ENCODE assay signal across 10 cellular contexts in genomic region chr6:168247456-168248147, GRCh38.
DNase-seq lines count a peak whose midpoint lies in the region; ATAC-seq, FAIRE-seq and TF ChIP-seq lines count a peak whose summit lies in the region.
"Had no signal": no experiment of that assay in that cellular context is flagged by ENCODE, and none has a peak within 500 bp of the region (broad histone marks: within the 10 kb centered on the region; RNA-seq: fewer than 3 reads in every experiment).

No MANE protein-coding gene starts in this region.

- TF ChIP-seq POLR2A in H54 (IDR thresholded peaks at IDR 0.05; ENCODE audit: low read depth, low read length), result no peak

- CTCF ChIA-PET in activated naive CD4-positive, alpha-beta T cell treated with anti-CD3 and anti-CD28 coated beads, Interleukin-2, amount 10 ng/mL, durations not matched to agents 7 days and 5 days (lab: Charles Lee), result no interaction called here

- no peaks in the 10 kb centered on the region for H3K9me3 ChIP-seq in BLaER1 treated with 17β-estradiol and CSF1 and Interleukin-3, amounts not matched to agents 10 nM and 100 nM (replicated peaks in 1 of 11)
- no peaks in the 10 kb centered on the region for H3K9me3 ChIP-seq in mucosa of descending colon

- intact Hi-C loops in mucosa of descending colon (cut with DNase I, micrococcal nuclease), result no loop called here

- no peak overlapping the region for H3K9ac ChIP-seq in BLaER1 treated with 17β-estradiol and CSF1 and Interleukin-3, amounts not matched to agents 10 nM and 100 nM

- no peaks in the 10 kb centered on the region for H3K36me3 Mint-ChIP-seq in activated naive CD4-positive, alpha-beta T cell treated with anti-CD3 and anti-CD28 coated beads, Interleukin-2, amount 10 ng/mL, durations not matched to agents 7 days and 5 days

- H3K27ac ChIP-seq in BLaER1 treated with 17β-estradiol and CSF1 and Interleukin-3, amounts not matched to agents 10 nM and 100 nM, result no peak overlapping the region

- peaks cover 3% of the 10 kb centered on the region for H3K4me1 Mint-ChIP-seq in activated naive CD4-positive, alpha-beta T cell treated with anti-CD3 and anti-CD28 coated beads, Interleukin-2, amount 10 ng/mL, durations not matched to agents 7 days and 5 days
- H3K4me1 Mint-ChIP-seq: central memory CD8-positive, alpha-beta T cell had no signal

- TF ChIP-seq CTCF in LNCaP clone FGC (IDR thresholded peaks at IDR 0.05; ENCODE audit: control insufficient read depth, extremely low read depth, insufficient read depth) (no peak), mucosa of descending colon (IDR thresholded peaks at IDR 0.05) (no peak), D721Med (IDR thresholded peaks at IDR 0.05; ENCODE audit: insufficient read depth, missing control alignments) (no peak)

- peaks cover 11% of the 10 kb centered on the region for H3K27me3 Mint-ChIP-seq in activated naive CD4-positive, alpha-beta T cell treated with anti-CD3 and anti-CD28 coated beads, Interleukin-2, amount 10 ng/mL, durations not matched to agents 7 days and 5 days

- no peak overlapping the region for H3K4me3 ChIP-seq in BLaER1 treated with 17β-estradiol and CSF1 and Interleukin-3, amounts not matched to agents 10 nM and 100 nM
- H3K4me3 ChIP-seq in LNCaP clone FGC (ENCODE audit: low read depth, low read length) (no peak overlapping the region), mucosa of descending colon (no peak overlapping the region)
- H3K4me3 ChIP-seq: K562 had no signal

- no peak overlapping the region for H3K27ac Mint-ChIP-seq in activated naive CD4-positive, alpha-beta T cell treated with anti-CD3 and anti-CD28 coated beads, Interleukin-2, amount 10 ng/mL, durations not matched to agents 7 days and 5 days

- FAIRE-seq in D721Med (lab: Jason Lieb, UNC) (no peak), H54 (lab: Jason Lieb, UNC) (no peak)
- FAIRE-seq: K562 had no signal

- no peaks in the 10 kb centered on the region for H4K20me1 ChIP-seq in BLaER1 treated with 17β-estradiol and CSF1 and Interleukin-3, amounts not matched to agents 10 nM and 100 nM

- peak; percentile 87 for ATAC-seq in mucosa of descending colon
- ATAC-seq: K562 had no signal

- peaks cover 9 to 33% (median 20%) of the 10 kb centered on the region in 10 experiments for H3K4me1 ChIP-seq in BLaER1 treated with 17β-estradiol and CSF1 and Interleukin-3, amounts not matched to agents 10 nM and 100 nM
- H3K4me1 ChIP-seq in mucosa of descending colon (ENCODE audit: low read depth), result peaks cover 9% of the 10 kb centered on the region

- no peak overlapping the region for H3K4me3 Mint-ChIP-seq in activated naive CD4-positive, alpha-beta T cell treated with anti-CD3 and anti-CD28 coated beads, Interleukin-2, amount 10 ng/mL, durations not matched to agents 7 days and 5 days
- H3K4me3 Mint-ChIP-seq: central memory CD8-positive, alpha-beta T cell had no signal

- no peaks in the 10 kb centered on the region for H3K36me3 ChIP-seq in BLaER1 treated with 17β-estradiol and CSF1 and Interleukin-3, amounts not matched to agents 10 nM and 100 nM
- no peaks in the 10 kb centered on the region for H3K36me3 ChIP-seq in mucosa of descending colon (ENCODE audit: low read depth)

- H3K4me2 ChIP-seq in BLaER1 treated with 17β-estradiol and CSF1 and Interleukin-3, amounts not matched to agents 10 nM and 100 nM, result peak overlapping the region in 7 of 11 experiments; percentile 53 to 70 (median 60); a peak in 13 of 22 replicates

- no peaks in the 10 kb centered on the region for H3K9me3 Mint-ChIP-seq in activated naive CD4-positive, alpha-beta T cell treated with anti-CD3 and anti-CD28 coated beads, Interleukin-2, amount 10 ng/mL, durations not matched to agents 7 days and 5 days
- H3K9me3 Mint-ChIP-seq: central memory CD8-positive, alpha-beta T cell had no signal

- DNase-seq in LNCaP clone FGC (ENCODE audit: low read depth), result peak; percentile 21
- peak; percentile 36 for DNase-seq in SW480 (ENCODE audit: low spot score)
- peak in 2 of 3 donors; percentile 81 to 86 for DNase-seq in mucosa of descending colon
- DNase-seq in HT-29 (ENCODE audit: low spot score), result no peak
- DNase-seq in D721Med (ENCODE audit: insufficient read length, low spot score), result no peak
- no peak for DNase-seq in activated naive CD4-positive, alpha-beta T cell treated with anti-CD3 and anti-CD28 coated beads, Interleukin-2, amount 10 ng/mL, durations not matched to agents 7 days and 5 days
- no peak for DNase-seq in H54 (ENCODE audit: insufficient read length, low spot score)

- H3K27me3 ChIP-seq in BLaER1 treated with 17β-estradiol and CSF1 and Interleukin-3, amounts not matched to agents 10 nM and 100 nM, result peaks cover 0 to 14% (median 0%) of the 10 kb centered on the region in 11 experiments; a peak in 6 of 22 replicates

Comparison
In these comparisons a context has a peak if more than half of its experiments do, and no peak if none do; other contexts are left out.
1. DNase-seq: peak in LNCaP clone FGC (single experiment), SW480 (single experiment) and mucosa of descending colon (2 of 3); none in HT-29 (single experiment), D721Med (single experiment), activated naive CD4-positive, alpha-beta T cell treated with anti-CD3 and anti-CD28 coated beads, Interleukin-2, amount 10 ng/mL, durations not matched to agents 7 days and 5 days (single experiment) and H54 (single experiment).